In the genomic region with DNA sequence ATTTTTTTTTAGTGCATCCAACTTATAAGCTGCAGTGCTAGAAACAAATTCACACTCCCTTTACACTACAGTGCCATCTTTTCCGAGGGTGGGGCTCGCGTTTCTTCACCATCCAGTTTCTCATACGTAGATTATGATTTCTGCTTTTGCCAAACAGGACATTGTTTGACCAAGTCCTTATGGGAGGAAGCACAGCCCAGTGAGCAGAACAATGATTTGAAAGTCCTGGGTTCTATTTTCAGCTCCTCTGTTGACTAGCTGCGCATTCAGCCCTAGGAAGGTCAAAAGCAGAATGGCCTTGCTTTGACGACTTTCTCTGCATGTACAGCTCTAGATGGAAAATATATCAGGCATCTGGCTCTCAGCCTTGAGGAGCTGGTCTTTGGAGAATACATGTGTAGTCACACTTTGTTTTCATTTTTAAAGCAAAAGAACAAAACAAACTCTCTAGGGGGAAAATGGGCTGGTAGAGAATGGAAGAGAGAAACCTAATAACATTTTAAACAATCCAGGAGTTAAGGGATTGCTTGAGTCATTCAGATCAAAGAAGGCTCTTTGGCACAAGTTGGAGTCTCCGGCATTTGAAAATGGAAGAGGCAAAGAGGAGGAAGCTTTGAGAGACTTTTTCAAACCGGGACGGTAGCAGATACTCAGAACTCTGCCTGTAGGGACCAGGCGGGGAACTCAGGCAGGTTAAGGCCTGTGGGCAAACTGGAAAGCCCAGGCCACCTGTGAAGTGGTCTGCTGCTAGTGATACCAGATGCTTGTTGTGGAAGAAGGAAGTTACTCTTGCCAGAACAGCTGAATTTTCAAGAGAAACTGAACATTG, we compare ENCODE assay signal across 9 cellular contexts.
A peak's percentile ranks its signal among the peaks of the same experiment; 100 is the strongest.
DNase-seq lines count a peak whose midpoint lies in the region; ATAC-seq, FAIRE-seq and TF ChIP-seq lines count a peak whose summit lies in the region.
"Had no signal": no experiment of that assay in that cellular context is flagged by ENCODE, and none has a peak within 500 bp of the region (broad histone marks: within the 10 kb centered on the region; RNA-seq: fewer than 3 reads in every experiment).

No MANE protein-coding gene starts in this region.

- peak; percentile 61; the same call in 1 of the 2 replicates for TF ChIP-seq POLR2A in GM12891 (IDR thresholded peaks at IDR 0.05; ENCODE audit: low read depth, low read length)

- peak; percentile 93 for ATAC-seq in GM21528 (IDR thresholded peaks at IDR 0.05; ENCODE audit: low FRiP score, unreplicated experiment)
- no peak for ATAC-seq in activated naive CD4-positive, alpha-beta T cell treated with anti-CD3 and anti-CD28 coated beads, Interleukin-2, amount 50 U/mL, for 72 hours

- no peaks in the 10 kb centered on the region for H3K9me1 ChIP-seq in keratinocyte (ENCODE audit: control insufficient read depth, extremely low read depth, insufficient read depth, low read length)

- no peaks in the 10 kb centered on the region for H3K9me2 ChIP-seq in Karpas-422 (replicated peaks; ENCODE audit: insufficient read depth, low read length)

- H3K27ac Mint-ChIP-seq in activated naive CD4-positive, alpha-beta T cell treated with anti-CD3 and anti-CD28 coated beads, Interleukin-2, amount 50 U/mL, for 72 hours: no peak overlapping the region
- H3K27ac Mint-ChIP-seq: activated naive CD8-positive, alpha-beta T cell had no signal

- no peak overlapping the region for H3K27ac ChIP-seq in Karpas-422 (ENCODE audit: low read length)
- H3K27ac ChIP-seq in keratinocyte (ENCODE audit: control insufficient read depth, insufficient read depth, low read length): peak overlapping the region; percentile 69

- H3K4me2 ChIP-seq in Karpas-422 (ENCODE audit: low read depth, low read length, poor library complexity, severe bottlenecking): peak overlapping the region; percentile 32
- peak overlapping the region; percentile 80 for H3K4me2 ChIP-seq in keratinocyte (ENCODE audit: control insufficient read depth, extremely low read depth, insufficient read depth, low read depth, low read length)

- peak overlapping the region; percentile 33; the same call in 1 of the 2 replicates for H3K4me3 ChIP-seq in Karpas-422 (ENCODE audit: low read length)
- H3K4me3 ChIP-seq in keratinocyte (ENCODE audit: control insufficient read depth in 2 of 3, extremely low read depth in 1 of 3, insufficient read depth in 2 of 3, low read depth in 1 of 3, low read length in 3 of 3): peak overlapping the region in 1 of 3 experiments; percentile 14

- peaks cover 15% of the 10 kb centered on the region for H3K4me1 ChIP-seq in Karpas-422 (ENCODE audit: low read length)
- H3K4me1 ChIP-seq in keratinocyte (ENCODE audit: control insufficient read depth, extremely low read depth, insufficient read depth, low read length): peaks cover 23% of the 10 kb centered on the region

- FAIRE-seq in GM12891 (lab: Jason Lieb, UNC) (no peak), keratinocyte (lab: Jason Lieb, UNC) (peak; percentile 51), D721Med (lab: Jason Lieb, UNC) (no peak)

- H3K9me3 Mint-ChIP-seq in activated naive CD4-positive, alpha-beta T cell treated with anti-CD3 and anti-CD28 coated beads, Interleukin-2, amount 50 U/mL, for 72 hours: peaks cover 2 to 40% of the 10 kb centered on the region in 2 donors

- dilution Hi-C loops in keratinocyte (cut with MboI; ENCODE audit: extremely low pct_ligation_motif_present, low sequenced_read_pairs): no loop called here

- H3K9me3 ChIP-seq in Karpas-422 (ENCODE audit: low read length) (no peaks in the 10 kb centered on the region), keratinocyte (ENCODE audit: control insufficient read depth, low read depth, low read length) (no peaks in the 10 kb centered on the region)

- TF ChIP-seq CTCF in keratinocyte (optimal IDR thresholded peaks at IDR 0.05 in 1 of 3, IDR thresholded peaks at IDR 0.05 in 1 of 3, conservative IDR thresholded peaks at IDR 0.05 in 1 of 3; ENCODE audit: extremely low read depth in 1 of 3, insufficient read depth in 2 of 3, low read length in 3 of 3) (no peak), D721Med (IDR thresholded peaks at IDR 0.05; ENCODE audit: insufficient read depth, missing control alignments) (no peak)

- H3K36me3 Mint-ChIP-seq in activated naive CD4-positive, alpha-beta T cell treated with anti-CD3 and anti-CD28 coated beads, Interleukin-2, amount 50 U/mL, for 72 hours: peaks cover 0 to 48% of the 10 kb centered on the region in 2 donors
- H3K36me3 Mint-ChIP-seq: activated naive CD8-positive, alpha-beta T cell had no signal

- H3K9ac ChIP-seq in Karpas-422 (ENCODE audit: low read length): no peak overlapping the region
- H3K9ac ChIP-seq in keratinocyte (ENCODE audit: control insufficient read depth, extremely low read depth, insufficient read depth, low read length): no peak overlapping the region

- no peaks in the 10 kb centered on the region for H3K79me2 ChIP-seq in Karpas-422 (ENCODE audit: low read length)
- no peaks in the 10 kb centered on the region for H3K79me2 ChIP-seq in keratinocyte (ENCODE audit: control insufficient read depth, insufficient read depth, low read length)

- H2AFZ ChIP-seq in Karpas-422 (ENCODE audit: low read length) (peak overlapping the region; percentile 60; the same call in 1 of the 2 replicates), keratinocyte (ENCODE audit: control insufficient read depth, low read length) (peak overlapping the region; percentile 79)

- H4K20me1 ChIP-seq in Karpas-422 (ENCODE audit: insufficient read depth, low read depth, low read length) (no peaks in the 10 kb centered on the region), keratinocyte (ENCODE audit: control insufficient read depth, extremely low read depth, insufficient read depth, low read length) (no peaks in the 10 kb centered on the region)

- DNase-seq in GM12891 (ENCODE audit: insufficient read length, low spot score) (no peak), Karpas-422 (no peak), keratinocyte (ENCODE audit: low read depth, low spot score) (no peak), mucosa of gallbladder (ENCODE audit: low spot score) (no peak), D721Med (ENCODE audit: insufficient read length, low spot score) (no peak), NCI-H524 (lab: John Stamatoyannopoulos, UW) (no peak)
- DNase-seq in activated naive CD4-positive, alpha-beta T cell treated with anti-CD3 and anti-CD28 coated beads, Interleukin-2, amount 50 U/mL, for 72 hours (ENCODE audit: low spot score in 2 of 2): no peak

- H3K27me3 ChIP-seq in Karpas-422 (ENCODE audit: low read length) (no peaks in the 10 kb centered on the region), keratinocyte (ENCODE audit: control insufficient read depth, extremely low read depth, insufficient read depth, low read length) (no peaks in the 10 kb centered on the region)

- H3K36me3 ChIP-seq in Karpas-422 (ENCODE audit: insufficient read depth, low read length) (no peaks in the 10 kb centered on the region), keratinocyte (ENCODE audit: control insufficient read depth in 2 of 2, extremely low read depth in 1 of 2, insufficient read depth in 2 of 2, low read length in 2 of 2) (no peaks in the 10 kb centered on the region)

TF ChIP-seq in GM12891, 5 proteins besides CTCF, POLR2A, EP300 and RAD21:
- TF ChIP-seq POLR2AphosphoS5 (IDR thresholded peaks at IDR 0.05; ENCODE audit: low read depth, low read length) (peak; percentile 74), SPI1 (IDR thresholded peaks at IDR 0.05; ENCODE audit: low read depth, low read length) (peak; percentile 54), POU2F2 (IDR thresholded peaks at IDR 0.05; ENCODE audit: low read depth, low read length) (peak; percentile 49; the same call in 1 of the 2 replicates), TAF1 (IDR thresholded peaks at IDR 0.05; ENCODE audit: low read depth, low read length) (peak; percentile 59; the same call in 1 of the 2 replicates), PAX5 (IDR thresholded peaks at IDR 0.05; ENCODE audit: insufficient read depth, low read length, severe bottlenecking) (peak; percentile 42)
TF ChIP-seq in GM12891: peak in this region for 5.
